Comparison of ENCODE assay signal across 14 cellular contexts in genomic region chr18:35862115-35862640, GRCh38.
A peak's percentile ranks its signal among the peaks of the same experiment; 100 is the strongest.
DNase-seq lines count a peak whose midpoint lies in the region; ATAC-seq and TF ChIP-seq lines count a peak whose summit lies in the region.
"Had no signal": no experiment of that assay in that cellular context is flagged by ENCODE, and none has a peak within 500 bp of the region (broad histone marks: within the 10 kb centered on the region; RNA-seq: fewer than 3 reads in every experiment).

No MANE protein-coding gene starts in this region.

- no peak overlapping the region for H3K4me3 ChIP-seq in psoas muscle

- WGBS in psoas muscle, 3 donors, result 63 to 78% (median 65%) methylated on average over 4 of the region's 4 CpGs

- ATAC-seq in GM18502 (IDR thresholded peaks at IDR 0.05; ENCODE audit: poor library complexity, unreplicated experiment) (no peak), psoas muscle (no peak)
- ATAC-seq: CD8-positive, alpha-beta T cell; Panc1 had no signal

- no peak overlapping the region for H3K27ac Mint-ChIP-seq in osteocyte (ENCODE audit: unreplicated experiment)
- H3K27ac Mint-ChIP-seq: CD8-positive, alpha-beta T cell; mesothelial cell of epicardium had no signal

- no peak overlapping the region for H3K4me3 Mint-ChIP-seq in osteocyte (ENCODE audit: unreplicated experiment)
- H3K4me3 Mint-ChIP-seq: CD8-positive, alpha-beta T cell; mesothelial cell of epicardium had no signal

- no peaks in the 10 kb centered on the region for H3K27me3 ChIP-seq in psoas muscle (ENCODE audit: insufficient read depth in 3 of 3, low read length in 2 of 3)

- TF ChIP-seq POLR2A in erythroblast (IDR thresholded peaks at IDR 0.05; ENCODE audit: low read length), result no peak

- H3K27ac ChIP-seq in psoas muscle, result no peak overlapping the region

- H3K9me3 ChIP-seq in psoas muscle, result no peaks in the 10 kb centered on the region

- H3K9me3 Mint-ChIP-seq in osteocyte (ENCODE audit: unreplicated experiment), result no peaks in the 10 kb centered on the region
- H3K9me3 Mint-ChIP-seq: CD8-positive, alpha-beta T cell; mesothelial cell of epicardium had no signal

- DNase-seq in H4 (ENCODE audit: low spot score) (peak; percentile 43), KBM-7 (peak; percentile 42), erythroblast (lab: John Stamatoyannopoulos, UW) (peak; percentile 50 to 83), osteocyte (ENCODE audit: extremely low spot score, unreplicated experiment) (peak; percentile 6), psoas muscle (no peak), DMS153 treated with DMSO at 0.1 percent for 48 hours (lab: John Stamatoyannopoulos, UW; ENCODE audit: unreplicated experiment) (no peak), HCEC 1CT (no peak)
- DNase-seq: glutamatergic neuron, KG1, NCI-H2107 had no signal

- H3K4me1 ChIP-seq in psoas muscle, result peaks cover 8% of the 10 kb centered on the region

- H3K4me1 Mint-ChIP-seq in osteocyte (ENCODE audit: unreplicated experiment), result peaks cover 4% of the 10 kb centered on the region

- intact Hi-C loops in psoas muscle (cut with DNase I), result no loop called here

- no peaks in the 10 kb centered on the region for H3K36me3 ChIP-seq in psoas muscle (ENCODE audit: insufficient read depth in 1 of 2, low read depth in 1 of 2)

- H3K36me3 Mint-ChIP-seq in osteocyte (ENCODE audit: unreplicated experiment), result no peaks in the 10 kb centered on the region
- H3K36me3 Mint-ChIP-seq: CD8-positive, alpha-beta T cell; mesothelial cell of epicardium had no signal

- peaks cover 2% of the 10 kb centered on the region for H3K27me3 Mint-ChIP-seq in osteocyte (ENCODE audit: unreplicated experiment)

- TF ChIP-seq CTCF in osteocyte (IDR thresholded peaks at IDR 0.05) (no peak), psoas muscle (IDR thresholded peaks at IDR 0.05) (no peak)

- in situ Hi-C loops in KBM-7 (cut with MboI; ENCODE audit: low pct_unique_long_range_greater_than_20kb, low sequenced_read_pairs), result no loop called here

Comparison
In these comparisons a context has a peak if more than half of its experiments do, and no peak if none do; other contexts are left out.
1. DNase-seq: peak in H4 (single experiment), KBM-7 (single experiment), erythroblast (2 of 2) and osteocyte (single experiment); none in psoas muscle (0 of 2), DMS153 treated with DMSO at 0.1 percent for 48 hours (single experiment) and HCEC 1CT (single experiment).